Comparison of ENCODE assay signal across 9 cellular contexts in the genomic region with DNA sequence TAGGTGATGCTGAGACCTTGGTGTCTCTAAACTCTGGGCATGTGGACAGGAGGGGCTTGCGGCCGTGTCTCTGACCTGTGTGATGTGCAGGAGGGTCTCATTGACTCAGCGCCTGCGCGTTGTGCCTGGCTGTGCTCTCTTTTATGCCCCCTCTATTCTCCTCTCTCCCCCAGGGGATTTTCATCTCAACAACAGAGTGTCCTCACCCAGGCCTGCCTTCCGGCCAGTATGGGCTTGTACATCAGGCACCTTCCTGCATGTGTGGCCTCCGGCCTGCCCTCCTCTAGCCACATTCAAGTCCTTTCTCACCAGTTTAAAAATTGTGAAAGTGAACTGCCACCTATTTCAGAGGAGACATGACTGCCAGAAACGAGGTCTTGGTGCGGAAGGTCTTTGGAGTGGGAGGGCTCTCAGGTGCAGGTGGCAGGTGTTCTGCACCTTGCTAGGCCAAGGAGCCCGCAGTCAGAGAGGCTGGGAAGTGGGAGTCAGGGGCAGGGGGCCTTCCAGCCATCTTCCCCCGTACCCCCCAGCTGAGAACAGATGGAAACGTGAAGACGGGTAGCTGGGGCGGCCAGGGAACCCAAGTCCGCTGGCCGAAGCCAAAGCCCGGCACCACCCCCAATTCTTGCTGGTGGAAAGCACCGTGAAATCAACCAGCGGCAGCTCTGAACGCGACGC. TPM values are rescaled to one million over a fixed set of nuclear protein-coding genes. Genes with fewer than 3 reads are reported as not detected.
DNase-seq lines count a peak whose midpoint lies in the region; ATAC-seq and TF ChIP-seq lines count a peak whose summit lies in the region.
"Had no signal": no experiment of that assay in that cellular context is flagged by ENCODE, and none has a peak within 500 bp of the region (broad histone marks: within the 10 kb centered on the region; RNA-seq: fewer than 3 reads in every experiment).

No MANE protein-coding gene starts in this region.

- no peaks in the 10 kb centered on the region for H3K9me2 ChIP-seq in PC-3 (replicated peaks; ENCODE audit: low read length)

- no peak overlapping the region for H4K8ac ChIP-seq in trophoblast cell (ENCODE audit: low read depth, low read length)

- no peak overlapping the region for H2BK5ac ChIP-seq in trophoblast cell (ENCODE audit: low read depth, low read length, poor library complexity)

- H3K79me1 ChIP-seq in trophoblast cell (ENCODE audit: low read length), result peaks cover 6% of the 10 kb centered on the region

- no peaks in the 10 kb centered on the region for H3K9me3 Mint-ChIP-seq in endodermal cell

- H3K36me3 Mint-ChIP-seq in endodermal cell (ENCODE audit: low read depth), result peaks cover 60% of the 10 kb centered on the region

- CTCF ChIA-PET in PC-3 (lab: Charles Lee), result interaction anchor here (0.6 kb wide), 1 partner anchor 40 kb away, joined by 5 read pairs; no protein-coding TSS in a partner anchor

- no peak overlapping the region for H3K14ac ChIP-seq in trophoblast cell (ENCODE audit: low read length)

- WGBS in endodermal cell (ENCODE audit: insufficient coverage in 1 of 2, insufficient read length in 1 of 2), 2 experiments, result 55 to 72% methylated on average over 11 to 22 of the region's 22 CpGs
- no CpG with 5 or more reads among the region's 22 CpGs for WGBS in trophoblast cell (ENCODE audit: extremely low coverage, insufficient coverage, insufficient read length)

- H3K4me3 ChIP-seq in PC-3 (ENCODE audit: low read length) (peak overlapping the region; percentile 57), endodermal cell (ENCODE audit: low read length) (no peak overlapping the region), trophoblast cell (ENCODE audit: low read depth, low read length) (no peak overlapping the region)

- no peak overlapping the region for H2AK5ac ChIP-seq in trophoblast cell (ENCODE audit: low read length)

- H4K91ac ChIP-seq in trophoblast cell (ENCODE audit: low read depth, low read length), result no peak overlapping the region

- H3K4me1 Mint-ChIP-seq in endodermal cell, result peaks cover 9% of the 10 kb centered on the region

- H4K20me1 ChIP-seq in PC-3 (ENCODE audit: low read length), result no peaks in the 10 kb centered on the region

- ATAC-seq in PC-3 (no peak), GM21381 (IDR thresholded peaks at IDR 0.05; ENCODE audit: unreplicated experiment) (no peak), HG03097 (IDR thresholded peaks at IDR 0.05; ENCODE audit: low FRiP score, unreplicated experiment) (no peak), HG03342 (IDR thresholded peaks at IDR 0.05; ENCODE audit: unreplicated experiment) (no peak)

- H3K79me2 ChIP-seq in PC-3 (ENCODE audit: low read length) (peaks cover 16% of the 10 kb centered on the region), trophoblast cell (ENCODE audit: control insufficient read depth, insufficient read depth, low read length, poor library complexity) (peaks cover 6% of the 10 kb centered on the region)

- H3K4me1 ChIP-seq in PC-3 (ENCODE audit: insufficient read depth, low read length) (no peaks in the 10 kb centered on the region; the same call in 1 of the 2 replicates), endodermal cell (ENCODE audit: control insufficient read depth, insufficient read depth, low read length) (no peaks in the 10 kb centered on the region), trophoblast cell (ENCODE audit: control insufficient read depth in 1 of 2, insufficient read depth in 2 of 2, low read length in 2 of 2) (peaks cover 6 to 7% of the 10 kb centered on the region in 2 experiments)

- H3K27me3 ChIP-seq in PC-3 (ENCODE audit: low read length) (no peaks in the 10 kb centered on the region), endodermal cell (ENCODE audit: control insufficient read depth, insufficient read depth, low read length, poor library complexity, severe bottlenecking) (no peaks in the 10 kb centered on the region), trophoblast cell (ENCODE audit: insufficient read depth, low read length) (no peaks in the 10 kb centered on the region)

- intact Hi-C loops in PC-3 (cut with micrococcal nuclease), result no loop called here

- H3K9me3 ChIP-seq in PC-3 (ENCODE audit: low read length), result no peaks in the 10 kb centered on the region
- H3K9me3 ChIP-seq in endodermal cell (ENCODE audit: control insufficient read depth, low read length), result no peaks in the 10 kb centered on the region
- peaks cover 3% of the 10 kb centered on the region for H3K9me3 ChIP-seq in trophoblast cell (ENCODE audit: insufficient read depth, low read depth, low read length)

- H4K12ac ChIP-seq in trophoblast cell (ENCODE audit: low read depth, low read length), result no peak overlapping the region

- TF ChIP-seq CTCF in PC-3 (conservative IDR thresholded peaks at IDR 0.05; ENCODE audit: low read depth, low read length) (no peak), endodermal cell (conservative IDR thresholded peaks at IDR 0.05) (no peak)

- H3K27ac ChIP-seq in PC-3 (ENCODE audit: low read length) (no peak overlapping the region), endodermal cell (ENCODE audit: low read depth, low read length) (no peak overlapping the region), trophoblast cell (ENCODE audit: low read depth, low read length) (no peak overlapping the region)

- POLR2A ChIA-PET in PC-3 (lab: Charles Lee; ENCODE audit: unreplicated experiment), result interaction anchor here (0.5 to 0.6 kb wide), 2 partner anchors 15 to 39 kb away, joined by 4 read pairs; no protein-coding TSS in a partner anchor

- H3K4me2 ChIP-seq in PC-3 (ENCODE audit: low read length), result peak overlapping the region; percentile 81
- H3K4me2 ChIP-seq in trophoblast cell (ENCODE audit: low read length), result peak overlapping the region; percentile 57

- H3K9ac ChIP-seq in PC-3 (ENCODE audit: low read length) (no peak overlapping the region), endodermal cell (ENCODE audit: extremely low read depth, low read length, poor library complexity, severe bottlenecking) (no peak overlapping the region), trophoblast cell (ENCODE audit: low read length) (no peak overlapping the region)

- no peak overlapping the region for H3K4ac ChIP-seq in trophoblast cell (ENCODE audit: low read depth, low read length)

- H2AFZ ChIP-seq in PC-3 (ENCODE audit: low read length) (peak overlapping the region; percentile 90), trophoblast cell (ENCODE audit: insufficient read depth, low read length, poor library complexity) (no peak overlapping the region)

- in situ Hi-C loops in Caki2 (cut with HindIII; ENCODE audit: low pct_unique_long_range_greater_than_20kb, low sequenced_read_pairs), result no loop called here

- no peaks in the 10 kb centered on the region for H3F3A ChIP-seq in PC-3 (ENCODE audit: low read length, unreplicated experiment)

- no TSS peak for BruUV-seq in PC-3 (replicated peaks; lab: Mats Ljungman, UMichigan)

- DNase-seq in Caki2 (ENCODE audit: low read depth) (peak; percentile 14), PC-3 (no peak), endodermal cell (no peak), trophoblast cell (no peak), NCI-H187 (lab: John Stamatoyannopoulos, UW) (no peak)

- no peak overlapping the region for H2BK12ac ChIP-seq in trophoblast cell (ENCODE audit: low read length)

- no peaks in the 10 kb centered on the region for H3K27me3 Mint-ChIP-seq in endodermal cell (ENCODE audit: insufficient read depth)

- H3K18ac ChIP-seq in trophoblast cell (ENCODE audit: low read length), result no peak overlapping the region

- no peak overlapping the region for H3K23ac ChIP-seq in trophoblast cell (ENCODE audit: low read length)

- H3K4me3 Mint-ChIP-seq in endodermal cell, result peak overlapping the region; percentile 67

- H3K36me3 ChIP-seq in PC-3 (ENCODE audit: low read depth, low read length) (no peaks in the 10 kb centered on the region), endodermal cell (ENCODE audit: control insufficient read depth, insufficient read depth, low read length) (peaks cover 37% of the 10 kb centered on the region), trophoblast cell (ENCODE audit: control insufficient read depth in 1 of 2, insufficient read depth in 2 of 2, low read length in 2 of 2) (peaks cover 36 to 37% of the 10 kb centered on the region in 2 experiments)

- peak overlapping the region; percentile 19 for H3K27ac Mint-ChIP-seq in endodermal cell

- no peak overlapping the region for H2BK120ac ChIP-seq in trophoblast cell (ENCODE audit: insufficient read depth, low read length, poor library complexity)

RNA-seq across cellular contexts. Expression of a gene that starts 0.5 kb away (rescaled TPM):
- 11.3 and 19.7 TPM in 2 replicates for total RNA-seq in Caki2 (2014; rRNA removed; shearing (Covaris generic); ENCODE audit: low replicate concordance)
- total RNA-seq in PC-3 (2014; rRNA removed) (22.7 and 23.5 TPM in 2 replicates), endodermal cell (10 to 100 TPM; 34.4 to 38.0 TPM)
- polyA plus RNA-seq in endodermal cell (2013, experiment 1 of 2), result 36.7 TPM
- polyA plus RNA-seq in endodermal cell (2013, experiment 2 of 2), result 29.4 TPM
- 12.6 and 13.9 TPM in 2 replicates for polyA plus RNA-seq in trophoblast cell (2013)

RNA-seq across cellular contexts. Expression of a gene that starts 12.0 kb away (rescaled TPM):
- 103 and 129 TPM in 2 replicates for total RNA-seq in Caki2 (2014; rRNA removed; shearing (Covaris generic); ENCODE audit: low replicate concordance)
- total RNA-seq in PC-3 (2014; rRNA removed), result 28.9 and 33.9 TPM in 2 replicates
- 10 to 100 TPM; 79.1 to 85.6 TPM for total RNA-seq in endodermal cell
- polyA plus RNA-seq in endodermal cell (2013, experiment 1 of 2), result 62.8 TPM
- 47.9 TPM for polyA plus RNA-seq in endodermal cell (2013, experiment 2 of 2)
- 46.6 and 49.4 TPM in 2 replicates for polyA plus RNA-seq in trophoblast cell (2013)

RNA-seq across cellular contexts. Expression of a gene that starts 26.1 kb away (rescaled TPM):
- total RNA-seq in Caki2 (2014; rRNA removed; shearing (Covaris generic); ENCODE audit: low replicate concordance), result not detected in 2 replicates
- total RNA-seq in PC-3 (2014; rRNA removed), result 1.0 and 1.6 TPM in 2 replicates
- total RNA-seq in endodermal cell, result 10 to 100 TPM; 14.2 to 17.2 TPM
- 11.1 TPM for polyA plus RNA-seq in endodermal cell (2013, experiment 1 of 2)
- polyA plus RNA-seq in endodermal cell (2013, experiment 2 of 2), result 10.6 TPM
- polyA plus RNA-seq in trophoblast cell (2013), result 2.3 and 2.5 TPM in 2 replicates

RNA-seq across cellular contexts. Expression of a gene that starts 38.0 kb away (rescaled TPM):
- total RNA-seq in Caki2 (2014; rRNA removed; shearing (Covaris generic); ENCODE audit: low replicate concordance), result not detected in 2 replicates
- not detected in 2 replicates for total RNA-seq in PC-3 (2014; rRNA removed)
- total RNA-seq in endodermal cell, result 1 to 10 TPM; 2.4 to 4.9 TPM
- polyA plus RNA-seq in endodermal cell (2013, experiment 1 of 2), result 0.46 TPM
- 0.58 TPM for polyA plus RNA-seq in endodermal cell (2013, experiment 2 of 2)
- 0.05 and 0.07 TPM in 2 replicates for polyA plus RNA-seq in trophoblast cell (2013)
- total RNA-seq: NCI-H460 had no signal

RNA-seq across cellular contexts. Expression of a gene that starts 47.8 kb away (rescaled TPM):
- total RNA-seq in Caki2 (2014; rRNA removed; shearing (Covaris generic); ENCODE audit: low replicate concordance), result 12.8 and 21.2 TPM in 2 replicates
- total RNA-seq in PC-3 (2014; rRNA removed) (17.5 and 26.7 TPM in 2 replicates), endodermal cell (10 to 100 TPM; 21.4 to 29.6 TPM)
- 33.6 TPM for polyA plus RNA-seq in endodermal cell (2013, experiment 1 of 2)
- 24.9 TPM for polyA plus RNA-seq in endodermal cell (2013, experiment 2 of 2)
- 7.7 TPM in 2 replicates for polyA plus RNA-seq in trophoblast cell (2013)
